Comparison of ENCODE assay signal across 1 cellular context in the genomic region with DNA sequence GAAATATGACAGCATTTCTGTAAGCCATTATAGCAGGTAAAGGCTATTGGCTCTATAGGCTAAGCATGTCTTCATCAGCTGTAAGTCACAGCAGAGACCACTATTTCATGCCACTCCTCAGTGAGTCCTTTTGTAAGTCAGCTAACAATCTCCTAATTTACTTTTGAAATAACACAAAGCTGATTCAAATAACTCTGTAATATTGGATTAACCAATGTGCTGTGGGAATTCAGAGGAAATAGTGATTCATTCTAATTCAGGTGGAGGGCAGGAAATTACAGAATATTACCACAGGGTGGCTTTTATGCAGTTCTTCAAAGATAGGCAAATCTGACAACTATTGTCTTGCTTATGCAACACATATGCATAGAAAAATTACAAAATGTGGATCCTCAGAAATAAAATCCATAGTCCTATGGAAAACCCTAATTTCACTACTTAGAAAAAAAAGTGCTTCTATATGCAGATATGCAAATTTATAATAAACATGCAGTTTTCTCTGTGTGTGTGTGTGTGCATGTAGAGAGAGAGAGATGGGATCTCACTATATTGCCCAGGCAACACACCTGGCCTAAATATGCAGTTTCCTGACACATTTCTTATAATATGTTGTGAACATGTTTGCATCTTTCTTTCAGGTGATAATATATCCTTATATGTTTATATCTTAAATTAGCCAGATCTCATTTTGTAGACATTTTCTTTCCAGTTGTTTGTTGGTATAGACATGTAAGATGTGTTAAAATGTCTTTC.
TF ChIP-seq lines count a peak whose summit lies in the region.

No MANE protein-coding gene starts in this region.

TF ChIP-seq in endothelial cell of umbilical vein, 7 proteins besides CTCF, POLR2A, EP300 and RAD21:
- TF ChIP-seq EZH2 (IDR thresholded peaks at IDR 0.05; ENCODE audit: borderline replicate concordance, low read depth, low read length, severe bottlenecking) (no peak), JUN (IDR thresholded peaks at IDR 0.05; ENCODE audit: borderline replicate concordance, insufficient read depth, insufficient read length, low read depth) (peak; percentile 63), GATA2 (IDR thresholded peaks at IDR 0.05; ENCODE audit: insufficient read depth, insufficient read length, low read depth, low read length) (peak; percentile 13), MAX (IDR thresholded peaks at IDR 0.05; ENCODE audit: insufficient read depth, insufficient read length) (no peak), MYC (IDR thresholded peaks at IDR 0.05; ENCODE audit: low read depth, low read length) (no peak), FOS (IDR thresholded peaks at IDR 0.05; ENCODE audit: borderline replicate concordance, insufficient read depth, low read length) (peak; percentile 72), POLR2AphosphoS5 (IDR thresholded peaks at IDR 0.05; ENCODE audit: insufficient read depth, low read depth, low read length) (no peak)
